ENCODE assay signal across 10 cellular contexts in the genomic region with DNA sequence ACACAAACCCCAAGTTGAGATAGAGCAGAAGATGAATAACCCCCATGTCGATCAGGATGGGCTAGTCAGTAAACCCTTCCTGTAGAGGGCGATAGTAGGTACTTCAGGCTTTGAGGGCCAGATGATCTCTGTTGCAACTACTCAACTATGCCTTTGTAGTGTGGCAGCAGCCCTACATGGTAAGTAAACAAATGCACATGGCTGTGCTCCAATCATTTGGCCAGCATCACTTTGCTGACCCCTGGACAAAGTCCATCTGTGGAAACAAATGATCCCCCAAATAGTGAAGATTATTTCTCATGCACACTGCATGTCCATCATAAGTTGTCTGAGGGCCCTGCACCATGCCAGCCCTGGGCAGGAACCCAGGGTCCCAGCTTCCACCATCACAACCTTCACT.
DNase-seq lines count a peak whose midpoint lies in the region; ATAC-seq and TF ChIP-seq lines count a peak whose summit lies in the region.
"Had no signal": no experiment of that assay in that cellular context is flagged by ENCODE, and none has a peak within 500 bp of the region (broad histone marks: within the 10 kb centered on the region; RNA-seq: fewer than 3 reads in every experiment).

No MANE protein-coding gene starts in this region.

- H3K27me3 ChIP-seq in IMR-90 (ENCODE audit: control insufficient read depth, insufficient read depth, low read length) (peaks cover 3% of the 10 kb centered on the region; the same call in 1 of the 2 replicates), brain microvascular endothelial cell (replicated peaks) (no peaks in the 10 kb centered on the region), neural progenitor cell (no peaks in the 10 kb centered on the region)

- H3K27me3 Mint-ChIP-seq in neural progenitor cell (ENCODE audit: insufficient read depth, low read depth): peaks cover 12% of the 10 kb centered on the region
- H3K27me3 Mint-ChIP-seq in activated CD4-positive, alpha-beta T cell treated with anti-CD3 and anti-CD28 coated beads for 36 hours: peaks cover 5% of the 10 kb centered on the region

- TF ChIP-seq POLR2A in IMR-90 (IDR thresholded peaks at IDR 0.05; ENCODE audit: low read depth, low read length): no peak

- H2BK120ac ChIP-seq in IMR-90 (ENCODE audit: low read depth, low read length): no peak overlapping the region

- H3K4ac ChIP-seq in IMR-90 (ENCODE audit: low read depth, low read length): no peak overlapping the region

- H3K79me1 ChIP-seq in IMR-90 (ENCODE audit: low read depth in 1 of 2, low read length in 2 of 2): no peaks in the 10 kb centered on the region

- no peak overlapping the region for H2BK20ac ChIP-seq in IMR-90 (ENCODE audit: low read depth, low read length)

- H3K27ac Mint-ChIP-seq in neural progenitor cell: peak overlapping the region; percentile 43
- no peak overlapping the region for H3K27ac Mint-ChIP-seq in activated CD4-positive, alpha-beta T cell treated with anti-CD3 and anti-CD28 coated beads for 36 hours

- H3K79me2 ChIP-seq in neural progenitor cell (ENCODE audit: low read depth): no peaks in the 10 kb centered on the region

- H3K4me1 ChIP-seq in IMR-90 (ENCODE audit: control insufficient read depth, insufficient read depth, low read length): no peaks in the 10 kb centered on the region; the same call in 1 of the 2 replicates
- H3K4me1 ChIP-seq in neural progenitor cell: no peaks in the 10 kb centered on the region

- H3K9me1 ChIP-seq in IMR-90 (ENCODE audit: insufficient read depth, low read length): no peaks in the 10 kb centered on the region

- no CpG with 5 or more reads among the region's 2 CpGs for WGBS in IMR-90 (ENCODE audit: extremely low coverage in 2 of 2, insufficient read length in 1 of 2), 2 experiments

- in situ Hi-C loops in IMR-90 (cut with MboI; ENCODE audit: low sequenced_read_pairs): no loop called here
- in situ Hi-C loops in brain microvascular endothelial cell (cut with HindIII; ENCODE audit: low pct_ligation_motif_present, low sequenced_read_pairs): no loop called here

- no peak for ATAC-seq in IMR-90 (ENCODE audit: low read depth)
- no peak for ATAC-seq in activated CD4-positive, alpha-beta T cell treated with anti-CD3 and anti-CD28 coated beads for 36 hours

- no peaks in the 10 kb centered on the region for H3K36me3 Mint-ChIP-seq in neural progenitor cell
- H3K36me3 Mint-ChIP-seq in activated CD4-positive, alpha-beta T cell treated with anti-CD3 and anti-CD28 coated beads for 36 hours (ENCODE audit: low read depth): no peaks in the 10 kb centered on the region

- H4K20me1 ChIP-seq in IMR-90 (ENCODE audit: insufficient read depth, low read length) (no peaks in the 10 kb centered on the region), neural progenitor cell (ENCODE audit: low read depth) (no peaks in the 10 kb centered on the region)

- POLR2A ChIA-PET in IMR-90 (lab: Charles Lee; ENCODE audit: unreplicated experiment): no interaction called here
- POLR2A ChIA-PET in activated CD4-positive, alpha-beta T cell treated with anti-CD3 and anti-CD28 coated beads for 36 hours (lab: Charles Lee): no interaction called here

- H3K23ac ChIP-seq in IMR-90 (ENCODE audit: low read depth, low read length): no peak overlapping the region

- no peak overlapping the region for H3K4me3 ChIP-seq in IMR-90 (ENCODE audit: insufficient read depth, low read depth, low read length)
- H3K4me3 ChIP-seq in brain microvascular endothelial cell (ENCODE audit: low read depth, low read length): no peak overlapping the region
- H3K4me3 ChIP-seq in neural progenitor cell: no peak overlapping the region

- H2AK9ac ChIP-seq in IMR-90 (replicated peaks; ENCODE audit: low read depth, low read length, poor library complexity): no peak overlapping the region

- no peak for TF ChIP-seq RAD21 in IMR-90 (IDR thresholded peaks at IDR 0.05; ENCODE audit: low read length)

- H3K4me2 ChIP-seq in IMR-90 (ENCODE audit: low read depth, low read length) (no peak overlapping the region), neural progenitor cell (no peak overlapping the region)

- DNase-seq in NCI-H146 (lab: John Stamatoyannopoulos, UW) (peak; percentile 1), NCI-H146 treated with DMSO at 0.1 percent for 48 hours (lab: John Stamatoyannopoulos, UW; ENCODE audit: unreplicated experiment) (no peak), IMR-90 (no peak), brain microvascular endothelial cell (no peak), neural progenitor cell (ENCODE audit: low spot score) (peak; percentile 18), hypothalamus (lab: John Stamatoyannopoulos, UW) (no peak), mesenteric fat pad (ENCODE audit: low spot score) (no peak)
- no peak for DNase-seq in activated CD4-positive, alpha-beta T cell treated with anti-CD3 and anti-CD28 coated beads for 36 hours
- DNase-seq: ACHN, NCI-H2171 had no signal

- dilution Hi-C loops in IMR-90 (cut with HindIII; ENCODE audit: low sequenced_read_pairs, unreplicated experiment): no loop called here

- H4K5ac ChIP-seq in IMR-90 (ENCODE audit: low read depth, low read length): no peak overlapping the region

- H3K4me3 Mint-ChIP-seq in neural progenitor cell: no peak overlapping the region
- H3K4me3 Mint-ChIP-seq in activated CD4-positive, alpha-beta T cell treated with anti-CD3 and anti-CD28 coated beads for 36 hours: no peak overlapping the region

- H3K9me3 ChIP-seq in IMR-90 (ENCODE audit: control insufficient read depth, insufficient read depth, low read length) (no peaks in the 10 kb centered on the region), neural progenitor cell (ENCODE audit: low read depth) (no peaks in the 10 kb centered on the region)

- H3K9ac ChIP-seq in IMR-90 (ENCODE audit: low read depth, low read length): no peak overlapping the region
- no peak overlapping the region for H3K9ac ChIP-seq in neural progenitor cell

- TF ChIP-seq CTCF in IMR-90 (conservative IDR thresholded peaks at IDR 0.05; ENCODE audit: low read depth, low read length) (no peak), brain microvascular endothelial cell (IDR thresholded peaks at IDR 0.05; ENCODE audit: low read depth, low read length, missing control alignments) (peak; percentile 31), neural progenitor cell (IDR thresholded peaks at IDR 0.05) (peak; percentile 24)

- no peak overlapping the region for H3K18ac ChIP-seq in IMR-90 (ENCODE audit: low read depth, low read length)

- H3K9me3 Mint-ChIP-seq in neural progenitor cell: peaks cover 2% of the 10 kb centered on the region
- peaks cover 4% of the 10 kb centered on the region for H3K9me3 Mint-ChIP-seq in activated CD4-positive, alpha-beta T cell treated with anti-CD3 and anti-CD28 coated beads for 36 hours (ENCODE audit: low read depth)

- H3K4me1 Mint-ChIP-seq in neural progenitor cell: peaks cover 10% of the 10 kb centered on the region
- H3K4me1 Mint-ChIP-seq in activated CD4-positive, alpha-beta T cell treated with anti-CD3 and anti-CD28 coated beads for 36 hours: peaks cover 15% of the 10 kb centered on the region

- no peak overlapping the region for H4K8ac ChIP-seq in IMR-90 (ENCODE audit: low read depth in 2 of 2, low read length in 2 of 2)

- H3F3A ChIP-seq in neural progenitor cell (ENCODE audit: low read depth): no peaks in the 10 kb centered on the region

- no TSS peak for BruUV-seq in IMR-90 (replicated peaks; lab: Mats Ljungman, UMichigan)

- intact Hi-C loops in IMR-90 (cut with micrococcal nuclease): no loop called here
- intact Hi-C loops in activated CD4-positive, alpha-beta T cell treated with anti-CD3 and anti-CD28 coated beads for 36 hours (cut with DNase I, micrococcal nuclease): loop anchor here in 1 of 2 experiments (5.0 kb wide), 1 partner anchor 75 kb away; no protein-coding TSS in a partner anchor

- H2BK5ac ChIP-seq in IMR-90 (ENCODE audit: low read depth, low read length, poor library complexity, severe bottlenecking): no peak overlapping the region

- H3K27ac ChIP-seq in IMR-90 (ENCODE audit: insufficient read depth, low read length) (no peak overlapping the region), brain microvascular endothelial cell (no peak overlapping the region), neural progenitor cell (no peak overlapping the region)

- H3K14ac ChIP-seq in IMR-90 (replicated peaks; ENCODE audit: low read depth, low read length): no peak overlapping the region

- no peak overlapping the region for H4K91ac ChIP-seq in IMR-90 (ENCODE audit: insufficient read depth, low read depth, low read length)

- no peak overlapping the region for H2BK15ac ChIP-seq in IMR-90 (ENCODE audit: low read depth, low read length)

- CTCF ChIA-PET in IMR-90 (lab: Yijun Ruan, JAX): no interaction called here
- CTCF ChIA-PET in activated CD4-positive, alpha-beta T cell treated with anti-CD3 and anti-CD28 coated beads for 36 hours (lab: Charles Lee): interaction anchor here (1.1 kb wide), 1 partner anchor 476 kb away, joined by 4 read pairs; no protein-coding TSS in a partner anchor

- H3K36me3 ChIP-seq in IMR-90 (ENCODE audit: control insufficient read depth, insufficient read depth, low read length) (no peaks in the 10 kb centered on the region), brain microvascular endothelial cell (replicated peaks) (no peaks in the 10 kb centered on the region), neural progenitor cell (no peaks in the 10 kb centered on the region)

- 0 out of 2 replicates have a peak overlapping the region, but pooled peaks have one; percentile 36 for H2AK5ac ChIP-seq in IMR-90 (ENCODE audit: low read depth, low read length)

- no peak overlapping the region for H2AFZ ChIP-seq in IMR-90 (replicated peaks; ENCODE audit: low read length, poor library complexity)
- H2AFZ ChIP-seq in neural progenitor cell (replicated peaks): no peak overlapping the region

- H3K56ac ChIP-seq in IMR-90 (ENCODE audit: extremely low read depth, insufficient read depth, low read length): no peak overlapping the region

TF ChIP-seq in IMR-90, 13 proteins besides CTCF, POLR2A, EP300 and RAD21 (continues in another document):
- TF ChIP-seq, protein P1, sequence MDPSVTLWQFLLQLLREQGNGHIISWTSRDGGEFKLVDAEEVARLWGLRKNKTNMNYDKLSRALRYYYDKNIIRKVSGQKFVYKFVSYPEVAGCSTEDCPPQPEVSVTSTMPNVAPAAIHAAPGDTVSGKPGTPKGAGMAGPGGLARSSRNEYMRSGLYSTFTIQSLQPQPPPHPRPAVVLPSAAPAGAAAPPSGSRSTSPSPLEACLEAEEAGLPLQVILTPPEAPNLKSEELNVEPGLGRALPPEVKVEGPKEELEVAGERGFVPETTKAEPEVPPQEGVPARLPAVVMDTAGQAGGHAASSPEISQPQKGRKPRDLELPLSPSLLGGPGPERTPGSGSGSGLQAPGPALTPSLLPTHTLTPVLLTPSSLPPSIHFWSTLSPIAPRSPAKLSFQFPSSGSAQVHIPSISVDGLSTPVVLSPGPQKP (IDR thresholded peaks at IDR 0.05; ENCODE audit: borderline replicate concordance, low read depth, low read length): no peak
- TF ChIP-seq RCOR1 (IDR thresholded peaks at IDR 0.05; ENCODE audit: insufficient replicate concordance, low read length) (no peak), BHLHE40 (IDR thresholded peaks at IDR 0.05; ENCODE audit: low read depth, low read length) (no peak), FOS (IDR thresholded peaks at IDR 0.05; ENCODE audit: low read depth, low read length) (no peak), SMC3 (IDR thresholded peaks at IDR 0.05; ENCODE audit: low read depth, low read length) (no peak), CEBPB (IDR thresholded peaks at IDR 0.05; ENCODE audit: low read depth, low read length) (no peak)

Comparison
In these comparisons a context has a peak if more than half of its experiments do, and no peak if none do; other contexts are left out.
1. DNase-seq: peak in NCI-H146 (single experiment) and neural progenitor cell (single experiment); none in NCI-H146 treated with DMSO at 0.1 percent for 48 hours (single experiment), IMR-90 (single experiment), brain microvascular endothelial cell (single experiment), hypothalamus (0 of 51), activated CD4-positive, alpha-beta T cell treated with anti-CD3 and anti-CD28 coated beads for 36 hours (single experiment) and mesenteric fat pad (single experiment).